In genomic region chr1:79128726-79129125, GRCh38 we compare ENCODE assay signal across 12 cellular contexts.
DNase-seq lines count a peak whose midpoint lies in the region; ATAC-seq lines count a peak whose summit lies in the region.
"Had no signal": no experiment of that assay in that cellular context is flagged by ENCODE, and none has a peak within 500 bp of the region (broad histone marks: within the 10 kb centered on the region; RNA-seq: fewer than 3 reads in every experiment).

No MANE protein-coding gene starts in this region.

- no peaks in the 10 kb centered on the region for H3K36me3 ChIP-seq in Karpas-422 (ENCODE audit: insufficient read depth, low read length)
- H3K36me3 ChIP-seq: neural progenitor cell had no signal

- peaks cover 19% of the 10 kb centered on the region for H3K9me3 ChIP-seq in Karpas-422 (ENCODE audit: low read length)

- H3K27ac ChIP-seq in Karpas-422 (ENCODE audit: low read length) = no peak overlapping the region
- H3K27ac ChIP-seq: neural progenitor cell, VCaP had no signal

- H3K79me2 ChIP-seq in Karpas-422 (ENCODE audit: low read length) = no peaks in the 10 kb centered on the region

- H3K4me3 ChIP-seq in Karpas-422 (ENCODE audit: low read length) = no peak overlapping the region
- H3K4me3 ChIP-seq: neural progenitor cell had no signal

- no peaks in the 10 kb centered on the region for H3K4me1 ChIP-seq in Karpas-422 (ENCODE audit: low read length)
- H3K4me1 ChIP-seq: neural progenitor cell had no signal

- H2AFZ ChIP-seq in Karpas-422 (ENCODE audit: low read length) = no peak overlapping the region
- H2AFZ ChIP-seq: neural progenitor cell had no signal

- ATAC-seq in HG03342 (IDR thresholded peaks at IDR 0.05; ENCODE audit: unreplicated experiment) (no peak), GM21390 (IDR thresholded peaks at IDR 0.05; ENCODE audit: unreplicated experiment) (no peak)

- no peaks in the 10 kb centered on the region for H3K27me3 ChIP-seq in Karpas-422 (ENCODE audit: low read length)
- H3K27me3 ChIP-seq: neural progenitor cell had no signal

- no peaks in the 10 kb centered on the region for H3K9me2 ChIP-seq in Karpas-422 (replicated peaks; ENCODE audit: insufficient read depth, low read length)

- H4K20me1 ChIP-seq in Karpas-422 (ENCODE audit: insufficient read depth, low read depth, low read length) = no peaks in the 10 kb centered on the region

- H3K9ac ChIP-seq in Karpas-422 (ENCODE audit: low read length) = no peak overlapping the region
- H3K9ac ChIP-seq: neural progenitor cell had no signal

- H3K4me2 ChIP-seq in Karpas-422 (ENCODE audit: low read depth, low read length, poor library complexity, severe bottlenecking) = no peak overlapping the region
- H3K4me2 ChIP-seq: neural progenitor cell had no signal

- DNase-seq in NCI-H82 (lab: John Stamatoyannopoulos, UW) = peak; percentile 4
- DNase-seq in NCI-H82 treated with DMSO at 0.1 percent for 48 hours (lab: John Stamatoyannopoulos, UW; ENCODE audit: unreplicated experiment) = no peak
- DNase-seq in RPMI8226 = peak; percentile 3
- peak; percentile 79 for DNase-seq in fibroblast of the conjunctiva (ENCODE audit: low read depth)
- no peak for DNase-seq in Karpas-422
- no peak for DNase-seq in NCI-H187 (lab: John Stamatoyannopoulos, UW)
- DNase-seq: AML-193, NCI-H1436 treated with DMSO at 0.1 percent for 48 hours had no signal

Comparison
In these comparisons a context has a peak if more than half of its experiments do, and no peak if none do; other contexts are left out.
1. DNase-seq: peak in NCI-H82 (single experiment), RPMI8226 (single experiment) and fibroblast of the conjunctiva (single experiment); none in NCI-H82 treated with DMSO at 0.1 percent for 48 hours (single experiment), Karpas-422 (single experiment) and NCI-H187 (0 of 2).